17 cellular contexts compared by ENCODE assay signal in genomic region chr11:68309621-68310185, GRCh38. TPM values are rescaled to one million over a fixed set of nuclear protein-coding genes. Genes with fewer than 3 reads are reported as not detected.
DNase-seq lines count a peak whose midpoint lies in the region; TF ChIP-seq lines count a peak whose summit lies in the region.
"Had no signal": no experiment of that assay in that cellular context is flagged by ENCODE, and none has a peak within 500 bp of the region (broad histone marks: within the 10 kb centered on the region; RNA-seq: fewer than 3 reads in every experiment).

No MANE protein-coding gene starts in this region.

- intact Hi-C loops in posterior vena cava (cut with DNase I): loop anchor here in 1 of 2 donors (5.0 kb wide), 1 partner anchor 73 kb away; no protein-coding TSS in a partner anchor

- no peaks in the 10 kb centered on the region for H3K36me3 Mint-ChIP-seq in activated naive CD8-positive, alpha-beta T cell
- no peaks in the 10 kb centered on the region for H3K36me3 Mint-ChIP-seq in activated naive CD8-positive, alpha-beta T cell treated with anti-CD3 and anti-CD28 coated beads for 36 hours
- H3K36me3 Mint-ChIP-seq in endothelial cell (ENCODE audit: low read depth, unreplicated experiment): peaks cover 5% of the 10 kb centered on the region
- H3K36me3 Mint-ChIP-seq: stimulated activated effector memory CD8-positive, alpha-beta T cell treated with anti-CD3 and anti-CD28 coated beads, Interleukin-12 subunit alpha, Interleukin-12 subunit beta, amount 100 ng/mL, for 72 hours had no signal

- H3K4me1 Mint-ChIP-seq in activated naive CD8-positive, alpha-beta T cell (ENCODE audit: low read depth): peaks cover 12% of the 10 kb centered on the region
- H3K4me1 Mint-ChIP-seq in activated naive CD8-positive, alpha-beta T cell treated with anti-CD3 and anti-CD28 coated beads for 36 hours: peaks cover 19% of the 10 kb centered on the region
- H3K4me1 Mint-ChIP-seq in endothelial cell (ENCODE audit: unreplicated experiment): peaks cover 28% of the 10 kb centered on the region

- no peaks in the 10 kb centered on the region for H3K27me3 Mint-ChIP-seq in activated naive CD8-positive, alpha-beta T cell
- no peaks in the 10 kb centered on the region for H3K27me3 Mint-ChIP-seq in activated naive CD8-positive, alpha-beta T cell treated with anti-CD3 and anti-CD28 coated beads for 36 hours
- H3K27me3 Mint-ChIP-seq in endothelial cell (ENCODE audit: unreplicated experiment): peaks cover 13% of the 10 kb centered on the region

- TF ChIP-seq CTCF in endothelial cell (IDR thresholded peaks at IDR 0.05; ENCODE audit: unreplicated experiment): no peak

- peak overlapping the region; percentile 82 for H3K27ac Mint-ChIP-seq in activated naive CD8-positive, alpha-beta T cell
- no peak overlapping the region for H3K27ac Mint-ChIP-seq in activated naive CD8-positive, alpha-beta T cell treated with anti-CD3 and anti-CD28 coated beads for 36 hours
- peak overlapping the region; percentile 5 for H3K27ac Mint-ChIP-seq in endothelial cell (ENCODE audit: unreplicated experiment)
- H3K27ac Mint-ChIP-seq: stimulated activated effector memory CD8-positive, alpha-beta T cell treated with anti-CD3 and anti-CD28 coated beads, Interleukin-12 subunit alpha, Interleukin-12 subunit beta, amount 100 ng/mL, for 72 hours had no signal

- peak overlapping the region; percentile 68 for H3K4me3 Mint-ChIP-seq in activated naive CD8-positive, alpha-beta T cell
- H3K4me3 Mint-ChIP-seq in activated naive CD8-positive, alpha-beta T cell treated with anti-CD3 and anti-CD28 coated beads for 36 hours: no peak overlapping the region
- no peak overlapping the region for H3K4me3 Mint-ChIP-seq in endothelial cell (ENCODE audit: unreplicated experiment)

- no peak for DNase-seq in activated naive CD8-positive, alpha-beta T cell treated with anti-CD3 and anti-CD28 coated beads for 36 hours
- DNase-seq in HuH-7.5 (ENCODE audit: low spot score) (peak; percentile 15), endothelial cell (ENCODE audit: low spot score) (no peak), posterior vena cava (ENCODE audit: low spot score) (peak; percentile 30), GM19240 (ENCODE audit: insufficient read length, low spot score) (no peak), NCI-H226 (no peak), DMS 273 (lab: John Stamatoyannopoulos, UW; ENCODE audit: unreplicated experiment) (no peak)
- DNase-seq: activated gamma-delta T cell, DMS79 treated with DMSO at 0.1 percent for 48 hours, erythroblast, foreskin melanocyte, NCI-H1105 treated with DMSO at 0.1 percent for 48 hours, NCI-H526, SHP77, SW 1271 had no signal

- H3K9me3 Mint-ChIP-seq in activated naive CD8-positive, alpha-beta T cell (ENCODE audit: low read depth): no peaks in the 10 kb centered on the region
- H3K9me3 Mint-ChIP-seq in activated naive CD8-positive, alpha-beta T cell treated with anti-CD3 and anti-CD28 coated beads for 36 hours: no peaks in the 10 kb centered on the region
- H3K9me3 Mint-ChIP-seq in endothelial cell (ENCODE audit: unreplicated experiment): peaks cover 2% of the 10 kb centered on the region
- H3K9me3 Mint-ChIP-seq: stimulated activated effector memory CD8-positive, alpha-beta T cell treated with anti-CD3 and anti-CD28 coated beads, Interleukin-12 subunit alpha, Interleukin-12 subunit beta, amount 100 ng/mL, for 72 hours had no signal

RNA-seq across cellular contexts. Expression of gene LRP5, which starts 2.7 kb away (rescaled TPM):
- total RNA-seq in activated naive CD8-positive, alpha-beta T cell treated with anti-CD3 and anti-CD28 coated beads for 36 hours: 10 to 100 TPM; 12.7 to 15.4 TPM
- total RNA-seq in endothelial cell (ENCODE audit: unreplicated experiment) (72.3 TPM), posterior vena cava (10 to 100 TPM; 46.2 to 48.5 TPM)

RNA-seq across cellular contexts. Expression of gene C11orf24, which starts 37.9 kb away (rescaled TPM):
- total RNA-seq in activated naive CD8-positive, alpha-beta T cell treated with anti-CD3 and anti-CD28 coated beads for 36 hours: 10 to 100 TPM; 42.2 to 44.6 TPM
- total RNA-seq in endothelial cell (ENCODE audit: unreplicated experiment) (9.4 TPM), posterior vena cava (10 to 100 TPM; 67.2 to 74.9 TPM)

Comparison
In these comparisons a context has a peak if more than half of its experiments do, and no peak if none do; other contexts are left out.
1. DNase-seq: peak in HuH-7.5 (single experiment) and posterior vena cava (single experiment); none in activated naive CD8-positive, alpha-beta T cell treated with anti-CD3 and anti-CD28 coated beads for 36 hours (single experiment), endothelial cell (single experiment), GM19240 (single experiment), NCI-H226 (single experiment) and DMS 273 (single experiment).